ENCODE assay signal across 1 cellular context in the genomic region with DNA sequence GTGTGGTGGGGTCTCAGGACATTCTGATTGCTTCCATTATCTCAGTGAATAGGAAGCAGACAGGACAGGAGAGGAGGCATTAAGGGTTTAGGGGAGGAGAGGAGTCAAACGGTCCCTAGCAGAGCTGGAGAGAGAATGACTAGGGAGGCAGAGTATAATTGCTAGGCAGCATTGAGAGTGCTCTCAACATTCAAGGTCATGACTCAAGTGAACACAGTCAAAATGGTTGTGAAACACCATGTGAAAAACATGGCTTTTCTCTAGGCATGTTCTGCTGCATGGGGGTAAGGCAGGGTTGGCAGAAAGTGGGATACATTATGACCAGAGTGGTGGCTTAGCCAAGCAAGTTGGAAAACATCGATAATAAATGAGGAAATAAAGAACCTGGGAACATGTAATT.
TF ChIP-seq lines count a peak whose summit lies in the region.

No MANE protein-coding gene starts in this region.

TF ChIP-seq in IMR-90, 13 proteins besides CTCF, POLR2A, EP300 and RAD21:
- TF ChIP-seq, protein P1, sequence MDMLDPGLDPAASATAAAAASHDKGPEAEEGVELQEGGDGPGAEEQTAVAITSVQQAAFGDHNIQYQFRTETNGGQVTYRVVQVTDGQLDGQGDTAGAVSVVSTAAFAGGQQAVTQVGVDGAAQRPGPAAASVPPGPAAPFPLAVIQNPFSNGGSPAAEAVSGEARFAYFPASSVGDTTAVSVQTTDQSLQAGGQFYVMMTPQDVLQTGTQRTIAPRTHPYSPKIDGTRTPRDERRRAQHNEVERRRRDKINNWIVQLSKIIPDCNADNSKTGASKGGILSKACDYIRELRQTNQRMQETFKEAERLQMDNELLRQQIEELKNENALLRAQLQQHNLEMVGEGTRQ (IDR thresholded peaks at IDR 0.05; ENCODE audit: low read depth, low read length), result no peak
- TF ChIP-seq BHLHE40 (IDR thresholded peaks at IDR 0.05; ENCODE audit: low read depth, low read length) (no peak), RCOR1 (IDR thresholded peaks at IDR 0.05; ENCODE audit: insufficient replicate concordance, low read length) (no peak), CEBPB (IDR thresholded peaks at IDR 0.05; ENCODE audit: low read depth, low read length) (peak; percentile 77), FOS (IDR thresholded peaks at IDR 0.05; ENCODE audit: low read depth, low read length) (no peak)
TF ChIP-seq in IMR-90: peak in this region for 1.
